25 cellular contexts compared by ENCODE assay signal in genomic region chr1:3079381-3080093, GRCh38. TPM values are rescaled to one million over a fixed set of nuclear protein-coding genes. Genes with fewer than 3 reads are reported as not detected.
"Had no signal": no experiment of that assay in that cellular context is flagged by ENCODE, and none has a peak within 500 bp of the region (broad histone marks: within the 10 kb centered on the region; RNA-seq: fewer than 3 reads in every experiment).

No MANE protein-coding gene starts in this region.

- H3K27ac Mint-ChIP-seq: activated CD4-positive, alpha-beta memory T cell treated with anti-CD3 and anti-CD28 coated beads for 36 hours; activated CD4-positive, alpha-beta T cell treated with anti-CD3 and anti-CD28 coated beads for 36 hours; activated CD8-positive, alpha-beta memory T cell treated with anti-CD3 and anti-CD28 coated beads, Interleukin-2, amount 10 ng/mL, durations not matched to agents 7 days and 5 days; activated T-helper 2 cell treated with anti-CD3 and anti-CD28 coated beads, Interferon-gamma antibody, Interleukin-2, Interleukin-4, amounts not matched to agents 10 μg/mL and 5 μg/mL and 100 μg/mL, durations not matched to agents 14 hours and 24 hours and 36 hours; immature natural killer cell; naive B cell; T-helper 1 cell treated with Interleukin-12 subunit alpha and Interleukin-12 subunit beta and Interleukin-4 antibody, amounts not matched to agents 30 μg/mL and 1 μg/mL, for 36 hours had no signal

- H3K4me1 Mint-ChIP-seq: activated CD4-positive, alpha-beta T cell treated with anti-CD3 and anti-CD28 coated beads for 36 hours; activated CD8-positive, alpha-beta memory T cell treated with anti-CD3 and anti-CD28 coated beads, Interleukin-2, amount 10 ng/mL, durations not matched to agents 7 days and 5 days; naive B cell had no signal

- H3K36me3 Mint-ChIP-seq: activated CD4-positive, alpha-beta memory T cell treated with anti-CD3 and anti-CD28 coated beads for 36 hours; activated CD8-positive, alpha-beta memory T cell treated with anti-CD3 and anti-CD28 coated beads, Interleukin-2, amount 10 ng/mL, durations not matched to agents 7 days and 5 days; immature natural killer cell; naive B cell had no signal

- H3K27me3 ChIP-seq: vagina had no signal

- H3K4me3 Mint-ChIP-seq: activated CD4-positive, alpha-beta memory T cell treated with anti-CD3 and anti-CD28 coated beads for 36 hours; activated CD4-positive, alpha-beta T cell treated with anti-CD3 and anti-CD28 coated beads for 36 hours; activated CD8-positive, alpha-beta memory T cell treated with anti-CD3 and anti-CD28 coated beads, Interleukin-2, amount 10 ng/mL, durations not matched to agents 7 days and 5 days; immature natural killer cell; T-helper 1 cell treated with Interleukin-12 subunit alpha and Interleukin-12 subunit beta and Interleukin-4 antibody, amounts not matched to agents 30 μg/mL and 1 μg/mL, for 36 hours had no signal

- ATAC-seq: activated CD4-positive, alpha-beta T cell treated with anti-CD3 and anti-CD28 coated beads for 36 hours; activated CD8-positive, alpha-beta memory T cell treated with anti-CD3 and anti-CD28 coated beads, Interleukin-2, amount 10 ng/mL, durations not matched to agents 7 days and 5 days; gastrocnemius medialis; left cardiac atrium had no signal

- H3K4me1 ChIP-seq: breast epithelium, gastrocnemius medialis, vagina had no signal

- H3K36me3 ChIP-seq: breast epithelium, gastrocnemius medialis, heart left ventricle, vagina, WERI-Rb-1 had no signal

- H3K9me3 Mint-ChIP-seq: activated CD4-positive, alpha-beta memory T cell treated with anti-CD3 and anti-CD28 coated beads for 36 hours; activated T-helper 2 cell treated with anti-CD3 and anti-CD28 coated beads, Interferon-gamma antibody, Interleukin-2, Interleukin-4, amounts not matched to agents 10 μg/mL and 5 μg/mL and 100 μg/mL, durations not matched to agents 14 hours and 24 hours and 36 hours; immature natural killer cell; naive B cell; T-helper 1 cell treated with Interleukin-12 subunit alpha and Interleukin-12 subunit beta and Interleukin-4 antibody, amounts not matched to agents 30 μg/mL and 1 μg/mL, for 36 hours had no signal

- DNase-seq: activated CD4-positive, alpha-beta memory T cell treated with anti-CD3 and anti-CD28 coated beads for 36 hours; activated CD4-positive, alpha-beta T cell treated with anti-CD3 and anti-CD28 coated beads for 36 hours; activated CD8-positive, alpha-beta memory T cell treated with anti-CD3 and anti-CD28 coated beads, Interleukin-2, amount 10 ng/mL, durations not matched to agents 7 days and 5 days; activated naive CD4-positive, alpha-beta T cell treated with anti-CD3 and anti-CD28 coated beads, Interleukin-2, amount 50 U/mL, for 16 hours; activated T-cell treated with anti-CD3 and anti-CD28 coated beads, Interleukin-2, amount 50 U/mL, for 1 hour; erythroblast; gastrocnemius medialis; heart left ventricle; immature natural killer cell; left cardiac atrium; naive B cell; retina; stimulated activated CD4-positive, alpha-beta T cell treated with anti-CD3 and anti-CD28 coated beads, Interleukin-15, amount 100 ng/mL, for 24 hours; stimulated activated CD4-positive, alpha-beta T cell treated with anti-CD3 and anti-CD28 coated beads, Interleukin-4, amount 100 ng/mL, for 1 hour; stimulated activated naive CD4-positive, alpha-beta T cell; WERI-Rb-1 had no signal

- H3K27ac ChIP-seq: breast epithelium, gastrocnemius medialis, vagina, WERI-Rb-1 had no signal

- H3K4me3 ChIP-seq: breast epithelium, gastrocnemius medialis, heart left ventricle, vagina had no signal

- H3K9me3 ChIP-seq: breast epithelium, gastrocnemius medialis, heart left ventricle, vagina had no signal

RNA-seq across cellular contexts. Expression of gene PRDM16, which starts 10.5 kb away (rescaled TPM):
- total RNA-seq: activated CD4-positive, alpha-beta memory T cell treated with anti-CD3 and anti-CD28 coated beads for 36 hours; activated CD8-positive, alpha-beta memory T cell treated with anti-CD3 and anti-CD28 coated beads, Interleukin-2, amount 10 ng/mL, durations not matched to agents 7 days and 5 days; activated T-helper 2 cell treated with anti-CD3 and anti-CD28 coated beads, Interferon-gamma antibody, Interleukin-2, Interleukin-4, amounts not matched to agents 10 μg/mL and 5 μg/mL and 100 μg/mL, durations not matched to agents 14 hours and 24 hours and 36 hours; dermis microvascular lymphatic vessel endothelial cell; mononuclear cell had no signal

RNA-seq across cellular contexts. Expression of gene ACTRT2, which starts 58.3 kb away (rescaled TPM):
- total RNA-seq: activated CD4-positive, alpha-beta memory T cell treated with anti-CD3 and anti-CD28 coated beads for 36 hours; activated CD4-positive, alpha-beta T cell treated with anti-CD3 and anti-CD28 coated beads for 36 hours; activated CD8-positive, alpha-beta memory T cell treated with anti-CD3 and anti-CD28 coated beads, Interleukin-2, amount 10 ng/mL, durations not matched to agents 7 days and 5 days; activated T-helper 2 cell treated with anti-CD3 and anti-CD28 coated beads, Interferon-gamma antibody, Interleukin-2, Interleukin-4, amounts not matched to agents 10 μg/mL and 5 μg/mL and 100 μg/mL, durations not matched to agents 14 hours and 24 hours and 36 hours; breast epithelium; cerebellum; dermis microvascular lymphatic vessel endothelial cell; gastrocnemius medialis; heart left ventricle; left cardiac atrium; mononuclear cell; skeletal muscle tissue; vagina had no signal
- polyA plus RNA-seq: adipose tissue, heart left ventricle, immature natural killer cell had no signal
